19 cellular contexts compared by ENCODE assay signal in the genomic region with DNA sequence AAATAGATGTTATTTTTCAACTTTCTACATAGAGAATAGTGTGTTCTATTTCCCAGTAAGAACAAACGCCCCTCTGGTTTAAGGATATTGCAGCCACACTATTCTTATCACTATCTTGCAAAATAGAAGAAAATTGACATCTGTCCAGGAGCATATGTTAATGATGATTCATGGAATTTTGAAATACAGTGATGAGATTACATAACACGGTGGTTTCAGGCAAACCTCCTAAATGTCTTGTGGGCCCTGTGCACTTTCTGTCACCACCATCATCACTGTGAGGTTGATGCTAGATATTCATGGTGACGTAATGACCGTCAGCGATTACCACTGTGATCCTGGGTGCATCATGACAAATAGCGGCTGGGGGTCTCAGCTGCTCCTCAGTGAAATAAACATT. TPM values are rescaled to one million over a fixed set of nuclear protein-coding genes. Genes with fewer than 3 reads are reported as not detected.
DNase-seq lines count a peak whose midpoint lies in the region; ATAC-seq and TF ChIP-seq lines count a peak whose summit lies in the region.
"Had no signal": no experiment of that assay in that cellular context is flagged by ENCODE, and none has a peak within 500 bp of the region (broad histone marks: within the 10 kb centered on the region; RNA-seq: fewer than 3 reads in every experiment).

No MANE protein-coding gene starts in this region.

- no peaks in the 10 kb centered on the region for H3K9me3 Mint-ChIP-seq in endothelial cell (ENCODE audit: unreplicated experiment)
- H3K9me3 Mint-ChIP-seq in activated naive CD8-positive, alpha-beta T cell treated with anti-CD3 and anti-CD28 coated beads, Interleukin-2, amount 50 U/mL, for 24 hours: no peaks in the 10 kb centered on the region
- H3K9me3 Mint-ChIP-seq: activated CD4-positive, alpha-beta memory T cell treated with anti-CD3 and anti-CD28 coated beads for 36 hours; CD4-positive, CD25-positive, alpha-beta regulatory T cell; mesothelial cell of epicardium had no signal

- peak overlapping the region in 41 of 59 donors; percentile 10 to 92 (median 71) for H3K27ac ChIP-seq in dorsolateral prefrontal cortex
- H3K27ac ChIP-seq: sigmoid colon had no signal

- H3K4me3 Mint-ChIP-seq in endothelial cell (ENCODE audit: unreplicated experiment): no peak overlapping the region
- H3K4me3 Mint-ChIP-seq in activated naive CD8-positive, alpha-beta T cell treated with anti-CD3 and anti-CD28 coated beads, Interleukin-2, amount 50 U/mL, for 24 hours: no peak overlapping the region
- H3K4me3 Mint-ChIP-seq: activated CD4-positive, alpha-beta memory T cell treated with anti-CD3 and anti-CD28 coated beads for 36 hours; CD4-positive, CD25-positive, alpha-beta regulatory T cell; mesothelial cell of epicardium had no signal

- ATAC-seq in GM18511 (IDR thresholded peaks at IDR 0.05; ENCODE audit: unreplicated experiment): no peak
- ATAC-seq in activated naive CD8-positive, alpha-beta T cell treated with anti-CD3 and anti-CD28 coated beads, Interleukin-2, amount 50 U/mL, for 24 hours: no peak

- intact Hi-C loops in dorsolateral prefrontal cortex (cut with DNase I): no loop called here

- peaks cover 11% of the 10 kb centered on the region for H3K27me3 Mint-ChIP-seq in endothelial cell (ENCODE audit: unreplicated experiment)
- H3K27me3 Mint-ChIP-seq in activated naive CD8-positive, alpha-beta T cell treated with anti-CD3 and anti-CD28 coated beads, Interleukin-2, amount 50 U/mL, for 24 hours: peaks cover 2% of the 10 kb centered on the region
- H3K27me3 Mint-ChIP-seq: CD4-positive, CD25-positive, alpha-beta regulatory T cell had no signal

- no peak overlapping the region for H3K27ac Mint-ChIP-seq in endothelial cell (ENCODE audit: unreplicated experiment)
- H3K27ac Mint-ChIP-seq in activated naive CD8-positive, alpha-beta T cell treated with anti-CD3 and anti-CD28 coated beads, Interleukin-2, amount 50 U/mL, for 24 hours: no peak overlapping the region
- H3K27ac Mint-ChIP-seq: activated CD4-positive, alpha-beta memory T cell treated with anti-CD3 and anti-CD28 coated beads for 36 hours; CD4-positive, CD25-positive, alpha-beta regulatory T cell; mesothelial cell of epicardium had no signal

- H3K4me3 ChIP-seq in dorsolateral prefrontal cortex: no peak overlapping the region
- H3K4me3 ChIP-seq: sigmoid colon, thyroid gland had no signal

- H3K27me3 ChIP-seq in dorsolateral prefrontal cortex: no peaks in the 10 kb centered on the region
- H3K27me3 ChIP-seq: sigmoid colon, thyroid gland had no signal

- TF ChIP-seq CTCF in dorsolateral prefrontal cortex (IDR thresholded peaks at IDR 0.05 in 54 of 56, conservative IDR thresholded peaks at IDR 0.05 in 2 of 56; ENCODE audit: low read depth in 1 of 56, partially characterized antibody in 56 of 56): no peak
- TF ChIP-seq CTCF in endothelial cell (IDR thresholded peaks at IDR 0.05; ENCODE audit: unreplicated experiment): no peak

- no peaks in the 10 kb centered on the region for H3K36me3 Mint-ChIP-seq in endothelial cell (ENCODE audit: low read depth, unreplicated experiment)
- no peaks in the 10 kb centered on the region for H3K36me3 Mint-ChIP-seq in activated naive CD8-positive, alpha-beta T cell treated with anti-CD3 and anti-CD28 coated beads, Interleukin-2, amount 50 U/mL, for 24 hours (ENCODE audit: low read depth)
- H3K36me3 Mint-ChIP-seq: activated CD4-positive, alpha-beta memory T cell treated with anti-CD3 and anti-CD28 coated beads for 36 hours; CD4-positive, CD25-positive, alpha-beta regulatory T cell; mesothelial cell of epicardium had no signal

- DNase-seq in SKM-1 treated with dmso at 0.1 percent for 144 hours (lab: John Stamatoyannopoulos, UW; ENCODE audit: unreplicated experiment) (peak; percentile 41), SKM-1 (lab: John Stamatoyannopoulos, UW; ENCODE audit: unreplicated experiment) (no peak), NOMO-1 treated with dmso at 0.1 percent for 144 hours (lab: John Stamatoyannopoulos, UW; ENCODE audit: unreplicated experiment) (peak; percentile 63), dorsolateral prefrontal cortex (no peak), stromal cell of bone marrow (ENCODE audit: low read depth) (peak; percentile 10), endothelial cell (ENCODE audit: low spot score) (no peak)
- no peak for DNase-seq in activated naive CD8-positive, alpha-beta T cell treated with anti-CD3 and anti-CD28 coated beads, Interleukin-2, amount 50 U/mL, for 24 hours
- DNase-seq: 8988T; activated CD4-positive, alpha-beta memory T cell treated with anti-CD3 and anti-CD28 coated beads for 36 hours; CD4-positive, CD25-positive, alpha-beta regulatory T cell; islet precursor cell; NCI-H1105 treated with DMSO at 0.1 percent for 48 hours; NCI-H2171; sigmoid colon; stimulated activated CD4-positive, alpha-beta T cell treated with anti-CD3 and anti-CD28 coated beads, Interleukin-4, amount 100 ng/mL, for 1 hour; thyroid gland had no signal

- peaks cover 5% of the 10 kb centered on the region for H3K4me1 Mint-ChIP-seq in endothelial cell (ENCODE audit: unreplicated experiment)
- H3K4me1 Mint-ChIP-seq in activated naive CD8-positive, alpha-beta T cell treated with anti-CD3 and anti-CD28 coated beads, Interleukin-2, amount 50 U/mL, for 24 hours: no peaks in the 10 kb centered on the region
- H3K4me1 Mint-ChIP-seq: CD4-positive, CD25-positive, alpha-beta regulatory T cell; mesothelial cell of epicardium had no signal

RNA-seq across cellular contexts. Expression of gene CFAP90, which starts 48.1 kb away (rescaled TPM):
- total RNA-seq in dorsolateral prefrontal cortex (10 to 100 TPM in 10 of 120 experiments, 1 to 10 TPM in 110; 2.5 to 20.4 (median 6.8) TPM), endothelial cell (ENCODE audit: unreplicated experiment) (not detected)
- total RNA-seq: activated CD4-positive, alpha-beta memory T cell treated with anti-CD3 and anti-CD28 coated beads for 36 hours; CD4-positive, CD25-positive, alpha-beta regulatory T cell; Daoy had no signal

Comparison
In these comparisons a context has a peak if more than half of its experiments do, and no peak if none do; other contexts are left out.
1. DNase-seq: peak in SKM-1 treated with dmso at 0.1 percent for 144 hours (single experiment), NOMO-1 treated with dmso at 0.1 percent for 144 hours (single experiment) and stromal cell of bone marrow (single experiment); none in SKM-1 (single experiment), dorsolateral prefrontal cortex (0 of 10), endothelial cell (single experiment) and activated naive CD8-positive, alpha-beta T cell treated with anti-CD3 and anti-CD28 coated beads, Interleukin-2, amount 50 U/mL, for 24 hours (single experiment).